17 cellular contexts compared by ENCODE assay signal in the genomic region with DNA sequence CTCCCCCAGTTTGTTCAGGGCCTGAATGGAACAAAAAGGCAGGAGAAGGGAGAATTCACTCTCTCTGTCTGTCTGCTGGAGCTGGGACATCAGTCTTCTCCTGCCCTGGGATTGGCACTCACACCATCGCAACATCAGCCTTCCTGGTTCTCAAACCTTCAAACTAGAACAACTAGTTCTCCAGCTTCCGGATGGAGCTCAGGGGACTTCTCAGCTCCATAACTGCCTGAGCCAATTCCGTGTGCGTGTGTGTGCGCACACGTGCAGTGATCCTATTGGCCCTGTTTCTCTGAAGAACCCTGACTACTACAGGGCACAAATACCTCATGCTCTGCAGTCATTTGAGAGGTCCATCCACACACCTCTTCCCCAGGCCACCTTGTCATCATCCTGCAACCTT.
"Had no signal": no experiment of that assay in that cellular context is flagged by ENCODE, and none has a peak within 500 bp of the region (broad histone marks: within the 10 kb centered on the region; RNA-seq: fewer than 3 reads in every experiment).

No MANE protein-coding gene starts in this region.

- H3K27me3 ChIP-seq: testis, vagina had no signal

- H3K9me3 ChIP-seq: gastrocnemius medialis, neutrophil, testis, upper lobe of right lung, vagina had no signal

- ATAC-seq: gastrocnemius medialis; heart right ventricle; naive thymus-derived CD8-positive, alpha-beta T cell; sciatic nerve; stimulated activated naive B cell treated with anti-CD40 and anti-IgM and Interleukin-4, amounts not matched to agents 10 μg/mL and 1 μg/mL and 100 μg/mL, for 72 hours; stimulated activated naive CD8-positive, alpha-beta T cell treated with anti-CD3 and anti-CD28 coated beads, Interleukin-15, amount 100 ng/mL, for 72 hours; upper lobe of right lung had no signal

- DNase-seq: dermis blood vessel endothelial cell; gastrocnemius medialis; heart right ventricle; kidney glomerular epithelial cell; naive thymus-derived CD8-positive, alpha-beta T cell; spleen; stimulated activated CD4-positive, alpha-beta T cell treated with anti-CD3 and anti-CD28 coated beads, Interleukin-15, amount 100 ng/mL, for 24 hours; stimulated activated CD4-positive, alpha-beta T cell treated with anti-CD3 and anti-CD28 coated beads, Interleukin-1b, Interleukin-23, amount 100 ng/mL, for 48 hours; stimulated activated CD4-positive, alpha-beta T cell treated with anti-CD3 and anti-CD28 coated beads, Interleukin-4, amount 100 ng/mL, for 4 hours; stimulated activated naive B cell treated with anti-CD40 and anti-IgM and Interleukin-4, amounts not matched to agents 10 μg/mL and 1 μg/mL and 100 μg/mL, for 72 hours; stimulated activated naive CD8-positive, alpha-beta T cell treated with anti-CD3 and anti-CD28 coated beads, Interleukin-15, amount 100 ng/mL, for 72 hours; testis; upper lobe of right lung had no signal

- H3K4me1 ChIP-seq: gastrocnemius medialis, heart right ventricle, spleen, testis, tibial nerve, upper lobe of right lung, vagina had no signal

- H3K4me3 ChIP-seq: gastrocnemius medialis, heart right ventricle, spleen, testis, tibial nerve, upper lobe of right lung, vagina had no signal

- H3K27ac ChIP-seq: gastrocnemius medialis, heart right ventricle, neutrophil, spleen, testis, tibial nerve, upper lobe of right lung, vagina had no signal

- H3K36me3 ChIP-seq: gastrocnemius medialis, heart right ventricle, neutrophil, spleen, tibial nerve, upper lobe of right lung, vagina had no signal
